ENCODE assay signal across 9 cellular contexts in the genomic region with DNA sequence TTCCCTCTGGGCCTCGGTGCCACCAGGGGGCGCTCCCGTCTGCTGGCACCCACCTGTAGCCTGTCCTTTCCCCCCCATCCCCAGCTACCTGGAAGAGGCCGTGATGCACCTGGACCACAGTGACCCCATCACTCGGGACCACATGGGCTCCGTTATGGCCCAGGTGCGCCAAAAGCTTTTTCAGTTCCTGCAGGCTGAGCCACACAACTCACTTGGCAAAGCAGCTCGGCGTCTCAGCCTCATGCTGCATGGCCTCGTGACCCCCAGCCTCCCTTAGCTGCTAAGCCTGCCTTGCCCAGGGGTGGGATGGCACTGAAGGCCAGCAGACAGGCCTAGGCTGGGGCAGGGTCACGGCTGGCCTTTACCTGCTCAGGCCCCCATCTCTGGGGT. TPM values are rescaled to one million over a fixed set of nuclear protein-coding genes. Genes with fewer than 3 reads are reported as not detected.
DNase-seq lines count a peak whose midpoint lies in the region; ATAC-seq, FAIRE-seq and TF ChIP-seq lines count a peak whose summit lies in the region.
"Had no signal": no experiment of that assay in that cellular context is flagged by ENCODE, and none has a peak within 500 bp of the region (broad histone marks: within the 10 kb centered on the region; RNA-seq: fewer than 3 reads in every experiment).

No MANE protein-coding gene starts in this region.

- peaks cover 2 to 42% of the 10 kb centered on the region in 2 donors for H3K36me3 ChIP-seq in gastrocnemius medialis

- ATAC-seq in A549 (peak; percentile 16 to 92; a peak in 5 of 6 replicates), gastrocnemius medialis (peak in 1 of 2 donors; percentile 22), HG03139 (IDR thresholded peaks at IDR 0.05; ENCODE audit: unreplicated experiment) (no peak), GM19035 (IDR thresholded peaks at IDR 0.05; ENCODE audit: unreplicated experiment) (no peak)

- TF ChIP-seq CTCF in A549 (IDR thresholded peaks at IDR 0.05): peak; percentile 79
- peak; percentile 76 to 91 (median 91) for TF ChIP-seq CTCF in gastrocnemius medialis (IDR thresholded peaks at IDR 0.05 in 4 of 5, conservative IDR thresholded peaks at IDR 0.05 in 1 of 5)

- no peak for TF ChIP-seq EP300 in A549 (IDR thresholded peaks at IDR 0.05)

- no peak overlapping the region for H3K4me2 ChIP-seq in A549

- no peak for TF ChIP-seq POLR2A in A549 (IDR thresholded peaks at IDR 0.05; ENCODE audit: low read length)
- TF ChIP-seq POLR2A in gastrocnemius medialis (IDR thresholded peaks at IDR 0.05): no peak

- H3K27me3 ChIP-seq in gastrocnemius medialis: no peaks in the 10 kb centered on the region

- TF ChIP-seq RAD21 in A549 (conservative IDR thresholded peaks at IDR 0.05 in 1 of 2, IDR thresholded peaks at IDR 0.05 in 1 of 2): peak; percentile 67 to 73

- CTCF ChIA-PET in A549 (lab: Yijun Ruan, JAX): interaction anchor here (0.6 to 17.4 kb wide), 37 partner anchors 9 to 363 kb away, joined by 3 to 370 read pairs (median 5); a partner anchor contains a TSS

- POLR2A ChIA-PET in A549 (lab: Yijun Ruan, JAX): interaction anchor here (1.8 kb wide), 1 partner anchor 9 kb away, joined by 8 read pairs; a partner anchor contains a TSS

- peak; percentile 59 to 92 for DNase-seq in A549 (ENCODE audit: low read depth in 1 of 2, low spot score in 1 of 2)
- DNase-seq in GM18507 (ENCODE audit: extremely low spot score, insufficient read length, low read depth): peak; percentile 71
- peak; percentile 73 for DNase-seq in RPMI8226
- peak; percentile 72 for DNase-seq in activated gamma-delta T cell treated with Interleukin-2 at 50 U/mL for 16 hours
- peak in 41 of 42 donors; percentile 31 to 85 (median 69) for DNase-seq in head of caudate nucleus
- DNase-seq in gastrocnemius medialis: peak in 1 of 2 donors; percentile 64

- H3K4me1 ChIP-seq in A549: peaks cover 9% of the 10 kb centered on the region; the same call in 1 of the 3 replicates
- H3K4me1 ChIP-seq in gastrocnemius medialis: peaks cover 51 to 52% of the 10 kb centered on the region in 2 donors

- in situ Hi-C loops in gastrocnemius medialis (cut with MboI; ENCODE audit: low sequenced_read_pairs in 4 of 4): loop anchor here in 1 of 4 donors (10.0 kb wide), 1 partner anchor 51 kb away; a partner anchor contains a TSS

- intact Hi-C loops in head of caudate nucleus (cut with DNase I) (loop anchor here (2.0 kb wide), 2 partner anchors 37 to 45 kb away; a partner anchor contains a TSS), gastrocnemius medialis (cut with DNase I; ENCODE audit: low total_unique reads) (loop anchor here (1.0 to 5.0 kb wide), 3 partner anchors 33 to 158 kb away; no protein-coding TSS in a partner anchor)

- WGBS in A549 (ENCODE audit: missing lambda C conversion rate): 45% methylated on average over 11 of the region's 11 CpGs

- H3K27ac ChIP-seq in A549 (no peak overlapping the region), gastrocnemius medialis (peak overlapping the region; percentile 87 to 95 (median 90))

- H3K4me3 ChIP-seq in A549: no peak overlapping the region
- H3K4me3 ChIP-seq in gastrocnemius medialis: no peak overlapping the region

- H3K9me3 ChIP-seq in A549 (no peaks in the 10 kb centered on the region), gastrocnemius medialis (no peaks in the 10 kb centered on the region)

- no peak for FAIRE-seq in A549 (lab: Jason Lieb, UNC)
- FAIRE-seq in GM18507 (lab: Jason Lieb, UNC): no peak

TF ChIP-seq in A549, 52 proteins besides CTCF, POLR2A, EP300 and RAD21:
- TF ChIP-seq SMC3 (IDR thresholded peaks at IDR 0.05): peak; percentile 73
- TF ChIP-seq, protein P1, sequence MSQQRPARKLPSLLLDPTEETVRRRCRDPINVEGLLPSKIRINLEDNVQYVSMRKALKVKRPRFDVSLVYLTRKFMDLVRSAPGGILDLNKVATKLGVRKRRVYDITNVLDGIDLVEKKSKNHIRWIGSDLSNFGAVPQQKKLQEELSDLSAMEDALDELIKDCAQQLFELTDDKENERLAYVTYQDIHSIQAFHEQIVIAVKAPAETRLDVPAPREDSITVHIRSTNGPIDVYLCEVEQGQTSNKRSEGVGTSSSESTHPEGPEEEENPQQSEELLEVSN (IDR thresholded peaks at IDR 0.05; ENCODE audit: borderline replicate concordance, low read depth): no peak

RNA-seq across cellular contexts. Expression of a gene that starts 0.8 kb away (rescaled TPM):
- polyA plus RNA-seq in A549 (2011; rRNA removed) (0.22 and 0.34 TPM in 2 replicates), A549 (2017; fragmentation: RNase III; extraction: RNeasy Plus Mini Kit Qiagen cat#74134 plus additional on column Dnase treatment) (not detected in 3 replicates)
- polyA plus RNA-seq in A549 (2012; cell fraction: cytosol; rRNA removed): 0.24 and 0.34 TPM in 2 replicates
- 4.4 and 4.6 TPM in 2 replicates for polyA plus RNA-seq in A549 (2012; cell fraction: nucleus; rRNA removed)
- 0.33 TPM in 1 of 2 replicates, not detected in the other for polyA minus RNA-seq in A549 (2011; rRNA and poly(A)+ RNA removed)
- total RNA-seq in gastrocnemius medialis: 1 to 10 TPM in 2 of 4 donors, under 1 TPM in 1, not detected in 1; 0.87 to 2.8 (median 1.1) TPM
- total RNA-seq: pulmonary artery endothelial cell had no signal

RNA-seq across cellular contexts. Expression of a gene that starts 9.2 kb away (rescaled TPM):
- polyA plus RNA-seq in A549 (2011; rRNA removed) (15.1 and 18.2 TPM in 2 replicates), A549 (2017; fragmentation: RNase III; extraction: RNeasy Plus Mini Kit Qiagen cat#74134 plus additional on column Dnase treatment) (14.6 to 15.8 TPM (median 15.7 TPM) in 3 replicates)
- polyA plus RNA-seq in A549 (2012; cell fraction: cytosol; rRNA removed): 14.8 and 21.3 TPM in 2 replicates
- 25.1 and 25.3 TPM in 2 replicates for polyA plus RNA-seq in A549 (2012; cell fraction: nucleus; rRNA removed)
- 43.4 and 49.6 TPM in 2 replicates for polyA minus RNA-seq in A549 (2011; rRNA and poly(A)+ RNA removed)
- total RNA-seq in gastrocnemius medialis: 10 to 100 TPM in 1 of 4 donors, 1 to 10 TPM in 3; 4.1 to 12.7 (median 6.9) TPM

RNA-seq across cellular contexts. Expression of a gene that starts 11.0 kb away (rescaled TPM):
- polyA plus RNA-seq in A549 (2011; rRNA removed) (21.0 and 35.3 TPM in 2 replicates), A549 (2017; fragmentation: RNase III; extraction: RNeasy Plus Mini Kit Qiagen cat#74134 plus additional on column Dnase treatment) (54.9 to 60.4 TPM (median 58.1 TPM) in 3 replicates)
- 59.8 and 74.8 TPM in 2 replicates for polyA plus RNA-seq in A549 (2012; cell fraction: cytosol; rRNA removed)
- polyA plus RNA-seq in A549 (2012; cell fraction: nucleus; rRNA removed): 294 and 395 TPM in 2 replicates
- 75.8 and 94.7 TPM in 2 replicates for polyA minus RNA-seq in A549 (2011; rRNA and poly(A)+ RNA removed)
- 10 to 100 TPM; 27.5 to 58.9 (median 48.5) TPM for total RNA-seq in gastrocnemius medialis

RNA-seq across cellular contexts. Expression of a gene that starts 36.4 kb away (rescaled TPM):
- polyA plus RNA-seq in A549 (2011; rRNA removed) (18.2 and 19.1 TPM in 2 replicates), A549 (2017; fragmentation: RNase III; extraction: RNeasy Plus Mini Kit Qiagen cat#74134 plus additional on column Dnase treatment) (35.9 to 40.3 TPM (median 36.9 TPM) in 3 replicates)
- 40.2 and 42.7 TPM in 2 replicates for polyA plus RNA-seq in A549 (2012; cell fraction: cytosol; rRNA removed)
- 322 and 345 TPM in 2 replicates for polyA plus RNA-seq in A549 (2012; cell fraction: nucleus; rRNA removed)
- 23.4 and 24.1 TPM in 2 replicates for polyA minus RNA-seq in A549 (2011; rRNA and poly(A)+ RNA removed)
- total RNA-seq in gastrocnemius medialis: 10 to 100 TPM; 14.9 to 41.2 (median 20.0) TPM

RNA-seq across cellular contexts. Expression of a gene that starts 37.1 kb away (rescaled TPM):
- polyA plus RNA-seq in A549 (2011; rRNA removed) (168 and 209 TPM in 2 replicates), A549 (2017; fragmentation: RNase III; extraction: RNeasy Plus Mini Kit Qiagen cat#74134 plus additional on column Dnase treatment) (270 to 301 TPM (median 287 TPM) in 3 replicates)
- 585 and 606 TPM in 2 replicates for polyA plus RNA-seq in A549 (2012; cell fraction: cytosol; rRNA removed)
- 173 and 271 TPM in 2 replicates for polyA plus RNA-seq in A549 (2012; cell fraction: nucleus; rRNA removed)
- polyA minus RNA-seq in A549 (2011; rRNA and poly(A)+ RNA removed): 446 and 461 TPM in 2 replicates
- 100 to 1,000 TPM in 3 of 4 donors, 10 to 100 TPM in 1; 60.1 to 210 (median 114) TPM for total RNA-seq in gastrocnemius medialis

Comparison
In these comparisons a context has a peak if more than half of its experiments do, and no peak if none do; other contexts are left out.
1. ATAC-seq: peak in A549 (2 of 2); none in HG03139 (single experiment) and GM19035 (single experiment).
2. H3K27ac ChIP-seq: peak in gastrocnemius medialis (4 of 4); none in A549 (0 of 2).